Comparison of ENCODE assay signal across 8 cellular contexts in the genomic region with DNA sequence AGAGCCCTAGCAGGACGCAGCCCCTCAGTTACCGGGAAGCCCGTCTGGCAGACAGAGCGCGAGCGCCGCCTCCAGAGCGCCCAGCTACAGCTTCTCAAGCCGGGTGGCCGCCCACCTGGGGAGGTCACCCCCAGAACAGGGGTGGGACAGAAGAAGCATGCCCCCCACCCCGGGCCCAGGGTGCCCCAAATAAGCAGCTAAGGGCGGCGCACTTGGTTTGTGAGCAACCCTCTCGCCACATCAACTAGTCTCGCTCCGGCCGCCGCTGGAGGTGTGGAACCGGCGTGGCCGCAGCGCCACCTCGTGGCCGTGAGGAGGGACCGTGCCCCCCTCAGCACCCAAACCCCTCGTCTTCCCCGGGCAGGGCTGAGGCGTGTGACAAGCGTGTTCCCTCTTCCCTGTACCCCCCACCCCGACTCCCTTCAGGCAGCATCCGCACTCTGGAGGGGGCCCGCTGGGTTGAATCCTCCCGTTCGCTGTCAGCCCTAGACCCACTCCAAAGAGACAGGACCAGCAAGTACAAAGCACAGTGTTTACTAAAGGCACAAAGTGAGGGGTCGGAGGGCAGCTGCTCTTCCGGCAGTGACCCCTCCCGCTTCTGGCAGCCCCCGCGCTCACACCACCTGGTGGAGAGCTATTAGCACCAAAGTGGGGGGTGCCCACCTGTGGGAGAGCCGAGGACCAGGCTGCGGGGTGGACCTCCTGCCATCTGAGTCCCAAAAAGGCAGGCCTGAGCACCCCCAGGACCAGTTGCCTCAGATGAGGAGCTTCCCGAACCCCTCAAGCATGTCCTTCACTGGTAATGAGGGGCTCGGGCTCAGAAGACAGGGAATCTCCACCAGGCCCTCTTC. TPM values are rescaled to one million over a fixed set of nuclear protein-coding genes. Genes with fewer than 3 reads are reported as not detected.
DNase-seq lines count a peak whose midpoint lies in the region; ATAC-seq and TF ChIP-seq lines count a peak whose summit lies in the region.

No MANE protein-coding gene starts in this region.

- H3K27me3 Mint-ChIP-seq in WTC11 (ENCODE audit: low read depth): peaks cover 9% of the 10 kb centered on the region

- peaks cover 3% of the 10 kb centered on the region for H3K4me1 ChIP-seq in mammary epithelial cell (ENCODE audit: insufficient read depth, low read length)

- no peaks in the 10 kb centered on the region for H3K79me2 ChIP-seq in mammary epithelial cell (ENCODE audit: insufficient read depth, low read length)

- POLR2A ChIA-PET in HEK293T (lab: Yijun Ruan, JAX): interaction anchor here (1.4 kb wide), 1 partner anchor 316 kb away, joined by 3 read pairs; no protein-coding TSS in a partner anchor
- POLR2A ChIA-PET in WTC11 (lab: Charles Lee): interaction anchor here (1.2 kb wide), 1 partner anchor 81 kb away, joined by 7 read pairs; no protein-coding TSS in a partner anchor

- H3K4me3 Mint-ChIP-seq in WTC11: peak overlapping the region; percentile 54

- ATAC-seq in WTC11 (peak; percentile 50), HG03520 (IDR thresholded peaks at IDR 0.05; ENCODE audit: unreplicated experiment) (no peak)

- H3K36me3 Mint-ChIP-seq in WTC11: no peaks in the 10 kb centered on the region

- no peak overlapping the region for H3K27ac Mint-ChIP-seq in WTC11

- H3K27me3 ChIP-seq in mammary epithelial cell (ENCODE audit: insufficient read depth, low read length): no peaks in the 10 kb centered on the region

- no peaks in the 10 kb centered on the region for H3K9me3 ChIP-seq in mammary epithelial cell (replicated peaks; ENCODE audit: insufficient read depth, low read length)

- DNase-seq in ELR (ENCODE audit: low read depth) (peak; percentile 77), HEK293T (ENCODE audit: extremely low spot score) (peak; percentile 87), NCI-H1694 (lab: John Stamatoyannopoulos, UW) (peak; percentile 34), WTC11 (ENCODE audit: low spot score) (peak; percentile 82), mammary epithelial cell (peak; percentile 39), inferior parietal cortex (ENCODE audit: extremely low spot score) (peak; percentile 83), smooth muscle cell of the brain vasculature (ENCODE audit: low read depth, low spot score) (peak; percentile 29)

- H2AFZ ChIP-seq in mammary epithelial cell (ENCODE audit: low read depth, low read length): no peak overlapping the region

- H3K9ac ChIP-seq in mammary epithelial cell (ENCODE audit: insufficient read depth, low read length): no peak overlapping the region

- no peaks in the 10 kb centered on the region for H3K9me3 Mint-ChIP-seq in WTC11

- intact Hi-C loops in mammary epithelial cell (cut with micrococcal nuclease): no loop called here

- dilution Hi-C loops in mammary epithelial cell (cut with HindIII; ENCODE audit: low sequenced_read_pairs): no loop called here

- no peaks in the 10 kb centered on the region for H4K20me1 ChIP-seq in mammary epithelial cell (ENCODE audit: insufficient read depth, low read length)

- H3K27ac ChIP-seq in mammary epithelial cell (ENCODE audit: insufficient read depth, low read depth, low read length): no peak overlapping the region

- peaks cover 3% of the 10 kb centered on the region for H3K36me3 ChIP-seq in mammary epithelial cell (ENCODE audit: insufficient read depth, low read length)

- H3K4me3 ChIP-seq in mammary epithelial cell (replicated peaks in 1 of 3; ENCODE audit: insufficient read depth in 1 of 3, low read depth in 2 of 3, low read length in 3 of 3): no peak overlapping the region

- in situ Hi-C loops in mammary epithelial cell (cut with MboI; ENCODE audit: low sequenced_read_pairs in 2 of 2): loop anchor here (5.0 to 25.0 kb wide), 3 partner anchors 81 to 321 kb away; no protein-coding TSS in a partner anchor

- H3K4me2 ChIP-seq in mammary epithelial cell (ENCODE audit: insufficient read depth, low read depth, low read length): no peak overlapping the region

- BruUV-seq in mammary epithelial cell (replicated peaks; lab: Mats Ljungman, UMichigan): no TSS peak

- peaks cover 47% of the 10 kb centered on the region for H3K4me1 Mint-ChIP-seq in WTC11

- CTCF ChIA-PET in HEK293T (lab: Yijun Ruan, JAX) (interaction anchor here (0.5 to 5.1 kb wide), 12 partner anchors 9 to 316 kb away, joined by 3 to 49 read pairs (median 4); no protein-coding TSS in a partner anchor), WTC11 (lab: Charles Lee) (interaction anchor here (0.6 to 6.6 kb wide), 58 partner anchors 8 to 492 kb away, joined by 3 to 152 read pairs (median 4); partner anchors contain the start of genes BYSL, MDFI, MED20 and TOMM6), mammary epithelial cell (lab: Charles Lee; ENCODE audit: low non-redundant PET) (interaction anchor here (0.6 kb wide), 1 partner anchor 81 kb away, joined by 6 read pairs; no protein-coding TSS in a partner anchor)

- WGBS in mammary epithelial cell (ENCODE audit: low coverage, missing lambda C conversion rate): 31% methylated on average over 38 of the region's 43 CpGs

- peak; percentile 86 for TF ChIP-seq CTCF in WTC11 (IDR thresholded peaks at IDR 0.05)
- peak; percentile 75 to 85 for TF ChIP-seq CTCF in mammary epithelial cell (conservative IDR thresholded peaks at IDR 0.05 in 1 of 2, IDR thresholded peaks at IDR 0.05 in 1 of 2; ENCODE audit: extremely low read depth in 1 of 2, insufficient read depth in 1 of 2, low read depth in 1 of 2, low read length in 2 of 2)

TF ChIP-seq in HEK293T, 16 proteins besides CTCF, POLR2A, EP300 and RAD21:
- TF ChIP-seq FOXM1 (IDR thresholded peaks at IDR 0.05; ENCODE audit: borderline replicate concordance) (no peak), BHLHE40 (IDR thresholded peaks at IDR 0.05; ENCODE audit: borderline replicate concordance) (no peak), LEF1 (IDR thresholded peaks at IDR 0.05; ENCODE audit: borderline replicate concordance) (no peak), ELF4 (IDR thresholded peaks at IDR 0.05) (no peak), ZNF384 (IDR thresholded peaks at IDR 0.05) (no peak), TARDBP (IDR thresholded peaks at IDR 0.05) (no peak), L3MBTL2 (conservative IDR thresholded peaks at IDR 0.05) (no peak), HDGF (IDR thresholded peaks at IDR 0.05; ENCODE audit: borderline replicate concordance) (no peak), ARNT (IDR thresholded peaks at IDR 0.05) (no peak), FOXK2 (IDR thresholded peaks at IDR 0.05) (no peak), FOXA1 (IDR thresholded peaks at IDR 0.05) (no peak), SP1 (IDR thresholded peaks at IDR 0.05) (no peak), PKNOX1 (IDR thresholded peaks at IDR 0.05) (no peak), SUZ12 (IDR thresholded peaks at IDR 0.05) (no peak), NFRKB (IDR thresholded peaks at IDR 0.05) (no peak), CTBP1 (IDR thresholded peaks at IDR 0.05; ENCODE audit: borderline replicate concordance) (no peak)

TF ChIP-seq in WTC11, 78 proteins besides CTCF, POLR2A, EP300 and RAD21 (continues in another document):
- TF ChIP-seq, protein P1, sequence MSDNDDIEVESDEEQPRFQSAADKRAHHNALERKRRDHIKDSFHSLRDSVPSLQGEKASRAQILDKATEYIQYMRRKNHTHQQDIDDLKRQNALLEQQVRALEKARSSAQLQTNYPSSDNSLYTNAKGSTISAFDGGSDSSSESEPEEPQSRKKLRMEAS (CRISPR knock-in tag; IDR thresholded peaks at IDR 0.05): 0 out of 2 replicates have a peak, but pooled peaks have one; percentile 21
- TF ChIP-seq ZNF423 (CRISPR knock-in tag; IDR thresholded peaks at IDR 0.05) (0 out of 2 replicates have a peak, but pooled peaks have one; percentile 4), ELF4 (CRISPR knock-in tag; IDR thresholded peaks at IDR 0.05; ENCODE audit: low read depth) (no peak), HMGXB4 (CRISPR knock-in tag; IDR thresholded peaks at IDR 0.05) (0 out of 2 replicates have a peak, but pooled peaks have one; percentile 38), GABPB1 (CRISPR knock-in tag; IDR thresholded peaks at IDR 0.05) (0 out of 2 replicates have a peak, but pooled peaks have one; percentile 29), TEAD4 (CRISPR knock-in tag; IDR thresholded peaks at IDR 0.05) (no peak), PREB (CRISPR knock-in tag; IDR thresholded peaks at IDR 0.05; ENCODE audit: borderline replicate concordance) (no peak), ZBTB21 (CRISPR knock-in tag; IDR thresholded peaks at IDR 0.05; ENCODE audit: borderline replicate concordance) (peak; percentile 40; the same call in 1 of the 2 replicates), ZNF121 (CRISPR knock-in tag; IDR thresholded peaks at IDR 0.05) (no peak)
- TF ChIP-seq, protein P2, sequence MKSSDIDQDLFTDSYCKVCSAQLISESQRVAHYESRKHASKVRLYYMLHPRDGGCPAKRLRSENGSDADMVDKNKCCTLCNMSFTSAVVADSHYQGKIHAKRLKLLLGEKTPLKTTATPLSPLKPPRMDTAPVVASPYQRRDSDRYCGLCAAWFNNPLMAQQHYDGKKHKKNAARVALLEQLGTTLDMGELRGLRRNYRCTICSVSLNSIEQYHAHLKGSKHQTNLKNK (CRISPR knock-in tag; IDR thresholded peaks at IDR 0.05): no peak

RNA-seq across cellular contexts. Expression of gene MDFI, which starts 45.4 kb away (rescaled TPM):
- total RNA-seq in WTC11 (2021) (63.2 to 86.2 TPM (median 74.6 TPM) in 3 replicates), mammary epithelial cell (100 to 1,000 TPM; 137 to 163 TPM)
- 121 TPM for polyA plus RNA-seq in mammary epithelial cell
- 32.9 TPM for polyA minus RNA-seq in mammary epithelial cell

RNA-seq across cellular contexts. Expression of gene TFEB, which starts 51.7 kb away (rescaled TPM):
- total RNA-seq in WTC11 (2021) (3.1 to 3.9 TPM (median 3.3 TPM) in 3 replicates), mammary epithelial cell (10 to 100 TPM; 25.9 to 29.0 TPM)
- 10.9 TPM for polyA plus RNA-seq in mammary epithelial cell
- 10.8 TPM for polyA minus RNA-seq in mammary epithelial cell

Comparison
In these comparisons a context has a peak if more than half of its experiments do, and no peak if none do; other contexts are left out.
1. DNase-seq: peak in every context shown above with its lines; median percentile 87 in HEK293T; 83 in inferior parietal cortex; 82 in WTC11; 77 in ELR; 39 in mammary epithelial cell; 34 in NCI-H1694; 29 in smooth muscle cell of the brain vasculature.